In genomic region chr1:7012461-7012924, GRCh38 we compare ENCODE assay signal across 15 cellular contexts.
"Had no signal": no experiment of that assay in that cellular context is flagged by ENCODE, and none has a peak within 500 bp of the region (broad histone marks: within the 10 kb centered on the region; RNA-seq: fewer than 3 reads in every experiment).

No MANE protein-coding gene starts in this region.

- H3K27ac Mint-ChIP-seq: natural killer cell had no signal

- H3K36me3 Mint-ChIP-seq: natural killer cell had no signal

- H3K9me3 Mint-ChIP-seq: natural killer cell, neural crest cell had no signal

- H3K4me1 Mint-ChIP-seq: natural killer cell, neural crest cell had no signal

- ATAC-seq: foreskin keratinocyte, natural killer cell had no signal

- H3K4me3 Mint-ChIP-seq: natural killer cell, neural crest cell had no signal

- DNase-seq: cortex of kidney; erythroblast; foreskin keratinocyte; kidney glomerular epithelial cell; mammary epithelial cell; natural killer cell; ovary; right cardiac atrium; small intestine; stimulated activated CD4-positive, alpha-beta T cell treated with anti-CD3 and anti-CD28 coated beads, Interleukin-12 subunit alpha, Interleukin-12 subunit beta, amount 100 ng/mL, for 4 hours; stimulated activated naive CD4-positive, alpha-beta T cell; tibial artery; upper lobe of left lung; uterus had no signal
